In the genomic region with DNA sequence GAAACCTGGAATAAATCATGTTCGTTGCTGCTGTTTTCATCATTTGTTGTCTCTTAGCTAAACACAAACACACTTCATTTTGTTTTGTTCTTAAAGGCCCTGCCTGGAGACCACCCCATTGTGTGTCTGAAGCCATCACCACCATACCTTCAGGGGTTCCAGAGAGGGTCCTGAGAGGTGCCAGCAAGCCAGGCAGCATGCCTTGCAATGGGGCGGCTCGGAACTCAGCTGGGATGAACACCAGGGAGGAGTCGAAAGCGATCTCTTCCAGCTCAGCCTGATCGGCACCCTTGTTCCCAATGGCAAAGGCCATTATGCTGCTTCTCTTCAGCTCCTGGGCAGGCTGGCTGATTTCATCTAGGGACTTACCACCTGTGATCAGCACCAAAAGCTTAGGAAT, we compare ENCODE assay signal across 21 cellular contexts. TPM values are rescaled to one million over a fixed set of nuclear protein-coding genes. Genes with fewer than 3 reads are reported as not detected.
A peak's percentile ranks its signal among the peaks of the same experiment; 100 is the strongest.
DNase-seq lines count a peak whose midpoint lies in the region; ATAC-seq, FAIRE-seq and TF ChIP-seq lines count a peak whose summit lies in the region.
"Had no signal": no experiment of that assay in that cellular context is flagged by ENCODE, and none has a peak within 500 bp of the region (broad histone marks: within the 10 kb centered on the region; RNA-seq: fewer than 3 reads in every experiment).

No MANE protein-coding gene starts in this region.

- 0 out of 2 replicates have a peak overlapping the region, but pooled peaks have one; percentile 40 for H3K27ac ChIP-seq in GM23248
- peak overlapping the region; percentile 35 for H3K27ac ChIP-seq in muscle layer of colon (ENCODE audit: low read depth, low read length)
- peak overlapping the region in 3 of 4 donors; percentile 71 to 82 (median 80) for H3K27ac ChIP-seq in sigmoid colon
- peak overlapping the region; percentile 6 to 30 for H3K27ac ChIP-seq in uterus
- H3K27ac ChIP-seq in caudate nucleus (ENCODE audit: low read depth, low read length): no peak overlapping the region
- H3K27ac ChIP-seq: BLaER1 treated with 17β-estradiol and CSF1 and Interleukin-3, amounts not matched to agents 10 nM and 100 nM had no signal

- peaks cover 100% of the 10 kb centered on the region for H3K79me2 ChIP-seq in GM23248 (ENCODE audit: insufficient read depth)

- TF ChIP-seq CTCF in sigmoid colon (IDR thresholded peaks at IDR 0.05): no peak
- no peak for TF ChIP-seq CTCF in uterus (IDR thresholded peaks at IDR 0.05)
- TF ChIP-seq CTCF in D721Med (IDR thresholded peaks at IDR 0.05; ENCODE audit: insufficient read depth, missing control alignments): no peak

- TF ChIP-seq POLR2A in sigmoid colon (IDR thresholded peaks at IDR 0.05): no peak
- no peak for TF ChIP-seq POLR2A in uterus (IDR thresholded peaks at IDR 0.05)

- H3K9me3 ChIP-seq in GM23248 (ENCODE audit: low read depth) (no peaks in the 10 kb centered on the region), muscle layer of colon (ENCODE audit: low read length) (no peaks in the 10 kb centered on the region), sigmoid colon (no peaks in the 10 kb centered on the region), uterus (no peaks in the 10 kb centered on the region)
- H3K9me3 ChIP-seq: HAP-1 had no signal

- H3K4me3 ChIP-seq in GM23248: no peak overlapping the region
- no peak overlapping the region for H3K4me3 ChIP-seq in muscle layer of colon (ENCODE audit: low read depth in 1 of 2, low read length in 2 of 2)
- H3K4me3 ChIP-seq in sigmoid colon: no peak overlapping the region
- no peak overlapping the region for H3K4me3 ChIP-seq in uterus
- H3K4me3 ChIP-seq: BLaER1 treated with 17β-estradiol and CSF1 and Interleukin-3, amounts not matched to agents 10 nM and 100 nM; GM12878; HAP-1 had no signal

- ATAC-seq in GM19397 (IDR thresholded peaks at IDR 0.05; ENCODE audit: unreplicated experiment): no peak
- ATAC-seq: CD8-positive, alpha-beta T cell; GM12878 had no signal

- TF ChIP-seq EP300 in sigmoid colon (IDR thresholded peaks at IDR 0.05): no peak

- no peak overlapping the region for H2AFZ ChIP-seq in GM23248

- no peak overlapping the region for H3K4me2 ChIP-seq in GM23248 (ENCODE audit: unreplicated experiment)
- H3K4me2 ChIP-seq: BLaER1 treated with 17β-estradiol and CSF1 and Interleukin-3, amounts not matched to agents 10 nM and 100 nM had no signal

- H3K4me1 ChIP-seq in GM23248 (ENCODE audit: insufficient read depth) (peaks cover 14% of the 10 kb centered on the region; the same call in 1 of the 2 replicates), muscle layer of colon (ENCODE audit: insufficient read depth, low read length) (peaks cover 68% of the 10 kb centered on the region), sigmoid colon (peaks cover 0 to 82% (median 50%) of the 10 kb centered on the region in 4 donors), uterus (peaks cover 0 to 7% of the 10 kb centered on the region in 2 donors)
- H3K4me1 ChIP-seq: HAP-1 had no signal

- DNase-seq in GM23248: no peak
- DNase-seq in sigmoid colon: no peak
- no peak for DNase-seq in uterus
- DNase-seq in caudate nucleus (lab: John Stamatoyannopoulos, UW): no peak
- no peak for DNase-seq in D721Med (ENCODE audit: insufficient read length, low spot score)
- no peak for DNase-seq in OCI-M1 (lab: John Stamatoyannopoulos, UW)
- DNase-seq: Calu3; CD8-positive, alpha-beta T cell; DMS 273 treated with DMSO at 0.1 percent for 48 hours; DMS53; DND-41; EL; KBM-7 had no signal

- 92 to 94% methylated on average over 6 of the region's 6 CpGs for WGBS in GM23248 (ENCODE audit: low coverage in 1 of 2, low lambda C conversion rate in 2 of 2, missing lambda C conversion rate in 2 of 2), 2 experiments
- 90 to 92% methylated on average over 6 of the region's 6 CpGs for WGBS in sigmoid colon, 2 donors

- H4K20me1 ChIP-seq in GM23248 (ENCODE audit: insufficient read depth): no peaks in the 10 kb centered on the region
- H4K20me1 ChIP-seq: BLaER1 treated with 17β-estradiol and CSF1 and Interleukin-3, amounts not matched to agents 10 nM and 100 nM had no signal

- intact Hi-C loops in sigmoid colon (cut with DNase I) (no loop called here), uterus (cut with DNase I; ENCODE audit: low total_unique reads) (no loop called here)

- no peaks in the 10 kb centered on the region for H3K9me2 ChIP-seq in GM23248 (ENCODE audit: insufficient read depth)

- peaks cover 99% of the 10 kb centered on the region for H3F3A ChIP-seq in GM23248 (ENCODE audit: insufficient read depth)

- H3K27me3 ChIP-seq in GM23248 (replicated peaks; ENCODE audit: insufficient read depth) (no peaks in the 10 kb centered on the region), muscle layer of colon (ENCODE audit: control insufficient read depth in 1 of 2, insufficient read depth in 2 of 2, low read length in 2 of 2) (no peaks in the 10 kb centered on the region), sigmoid colon (no peaks in the 10 kb centered on the region), uterus (no peaks in the 10 kb centered on the region)
- H3K27me3 ChIP-seq: BLaER1 treated with 17β-estradiol and CSF1 and Interleukin-3, amounts not matched to agents 10 nM and 100 nM had no signal

- H3K36me3 ChIP-seq in GM23248 (ENCODE audit: low read depth) (peaks cover 91% of the 10 kb centered on the region), muscle layer of colon (ENCODE audit: insufficient read depth, low read length) (peaks cover 65% of the 10 kb centered on the region), sigmoid colon (peaks cover 19 to 75% (median 36%) of the 10 kb centered on the region in 4 donors), uterus (no peaks in the 10 kb centered on the region)
- H3K36me3 ChIP-seq: BLaER1 treated with 17β-estradiol and CSF1 and Interleukin-3, amounts not matched to agents 10 nM and 100 nM; HAP-1 had no signal

- no peak for FAIRE-seq in D721Med (lab: Jason Lieb, UNC)
- FAIRE-seq: A204.1, GM12878, HTR-8/SVneo had no signal

- H3K9ac ChIP-seq in GM23248: no peak overlapping the region
- no peak overlapping the region for H3K9ac ChIP-seq in muscle layer of colon (ENCODE audit: low read length)
- H3K9ac ChIP-seq: BLaER1 treated with 17β-estradiol and CSF1 and Interleukin-3, amounts not matched to agents 10 nM and 100 nM had no signal

- in situ Hi-C loops in GM23248 (cut with MboI): no loop called here

RNA-seq across cellular contexts. Expression of gene COL6A3, which starts 33.2 kb away (rescaled TPM):
- 1,362 and 1,653 TPM in 2 replicates for total RNA-seq in GM23248 (2014; rRNA removed; shearing (Covaris generic))
- polyA plus RNA-seq in GM23248 (2016; fragmentation: Nextera tagmentation; extraction: Ambion mirVana): 344 and 350 TPM in 2 replicates
- 100 to 1,000 TPM; 233 to 715 (median 381) TPM for total RNA-seq in sigmoid colon
- 10 to 100 TPM in 1 of 3 donors, 1 to 10 TPM in 2; 2.8 to 66.9 (median 9.0) TPM for polyA plus RNA-seq in sigmoid colon
- total RNA-seq in uterus: 1,000 to 10,000 TPM in 1 of 4 donors, 100 to 1,000 TPM in 3; 164 to 1,719 (median 447) TPM
- polyA plus RNA-seq: IgD-negative memory B cell had no signal
